8 cellular contexts compared by ENCODE assay signal in the genomic region with DNA sequence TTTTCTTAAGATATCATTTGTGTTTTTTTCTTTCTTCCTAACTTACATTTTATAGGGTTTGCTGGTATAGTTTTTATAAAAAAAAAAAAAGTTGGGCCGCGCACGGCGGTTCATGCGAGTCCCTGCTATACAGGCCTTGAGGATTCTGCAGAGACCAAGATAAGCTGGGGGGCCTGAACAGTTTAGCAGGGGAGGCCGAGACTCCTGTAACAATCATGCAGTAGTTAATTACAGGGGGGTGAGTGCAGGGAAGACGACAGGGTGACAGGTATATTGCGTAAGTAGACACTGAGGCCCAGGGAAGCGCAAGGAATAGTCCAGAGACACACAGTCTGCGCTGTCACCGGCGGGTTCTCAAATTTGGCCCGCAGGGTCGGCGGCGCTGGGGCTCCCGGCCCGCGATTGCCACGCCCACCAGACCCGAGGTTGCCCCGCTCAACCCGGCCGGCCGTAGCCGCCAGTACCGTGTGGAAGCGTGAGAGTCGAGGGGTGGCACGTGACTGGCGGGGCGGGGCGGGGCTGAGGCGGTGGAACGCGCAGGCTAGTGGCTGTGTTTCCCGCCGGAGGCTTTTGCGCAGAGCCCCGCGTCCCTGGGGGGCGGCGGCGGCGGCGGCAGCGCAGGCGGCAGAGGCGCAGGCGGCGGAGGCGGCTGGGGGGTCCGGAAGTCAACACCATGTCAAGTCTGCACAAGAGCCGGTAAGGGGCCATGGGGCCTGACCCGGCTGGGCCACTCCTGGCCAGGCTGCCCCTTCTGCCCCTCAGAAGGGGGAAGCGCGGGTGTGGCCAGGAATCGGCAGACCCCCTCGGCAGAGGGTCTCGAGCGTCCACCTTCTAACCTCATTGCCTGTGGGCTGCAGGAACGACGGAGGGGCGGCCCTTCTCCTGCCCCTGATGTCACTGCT. TPM values are rescaled to one million over a fixed set of nuclear protein-coding genes. Genes with fewer than 3 reads are reported as not detected.
A peak's percentile ranks its signal among the peaks of the same experiment; 100 is the strongest.
DNase-seq lines count a peak whose midpoint lies in the region; ATAC-seq and TF ChIP-seq lines count a peak whose summit lies in the region.

Gene TBC1D13, plus strand, starts transcription at position 573 of the 902 bp plus-strand sequence. Its CDS starts 101 bp downstream, at position 674.

- DNase-seq in AG09309 (ENCODE audit: low read depth) (no peak), NCI-H460 (ENCODE audit: extremely low read depth, low read depth) (peak; percentile 77), islet precursor cell (peak; percentile 94)
- peak; percentile 89 for DNase-seq in central memory CD4-positive, alpha-beta T cell
- DNase-seq in stimulated activated CD4-positive, alpha-beta T cell treated with anti-CD3 and anti-CD28 coated beads, Interleukin-12 subunit alpha, Interleukin-12 subunit beta, amount 100 ng/mL, for 4 hours: peak; percentile 88

- peak within 1 kb of the TSS; percentile 94 for H3K4me3 ChIP-seq in AG09309 (ENCODE audit: control insufficient read depth, low read depth, low read length)

- ATAC-seq in GM19035 (IDR thresholded peaks at IDR 0.05; ENCODE audit: unreplicated experiment) (peak; percentile 90), HG03342 (IDR thresholded peaks at IDR 0.05; ENCODE audit: unreplicated experiment) (peak; percentile 86)
- peak; percentile 98 to 99 for ATAC-seq in activated CD4-positive, CD25-positive, alpha-beta regulatory T cell treated with anti-CD3 and anti-CD28 coated beads, Interleukin-2, amount 50 U/mL, for 24 hours

- TF ChIP-seq CTCF in AG09309 (IDR thresholded peaks at IDR 0.05; ENCODE audit: control insufficient read depth, insufficient read depth, low read depth, low read length, missing control alignments): no peak

RNA-seq across cellular contexts. Expression of gene TBC1D13, which starts in this region (rescaled TPM):
- total RNA-seq in NCI-H460 (2014; rRNA removed; shearing (Covaris generic)): 12.9 and 13.5 TPM in 2 replicates
- polyA plus RNA-seq in NCI-H460 (2014; cell fraction: nucleus; rRNA removed): 31.9 and 54.7 TPM in 2 replicates
